ENCODE assay signal across 8 cellular contexts in the genomic region with DNA sequence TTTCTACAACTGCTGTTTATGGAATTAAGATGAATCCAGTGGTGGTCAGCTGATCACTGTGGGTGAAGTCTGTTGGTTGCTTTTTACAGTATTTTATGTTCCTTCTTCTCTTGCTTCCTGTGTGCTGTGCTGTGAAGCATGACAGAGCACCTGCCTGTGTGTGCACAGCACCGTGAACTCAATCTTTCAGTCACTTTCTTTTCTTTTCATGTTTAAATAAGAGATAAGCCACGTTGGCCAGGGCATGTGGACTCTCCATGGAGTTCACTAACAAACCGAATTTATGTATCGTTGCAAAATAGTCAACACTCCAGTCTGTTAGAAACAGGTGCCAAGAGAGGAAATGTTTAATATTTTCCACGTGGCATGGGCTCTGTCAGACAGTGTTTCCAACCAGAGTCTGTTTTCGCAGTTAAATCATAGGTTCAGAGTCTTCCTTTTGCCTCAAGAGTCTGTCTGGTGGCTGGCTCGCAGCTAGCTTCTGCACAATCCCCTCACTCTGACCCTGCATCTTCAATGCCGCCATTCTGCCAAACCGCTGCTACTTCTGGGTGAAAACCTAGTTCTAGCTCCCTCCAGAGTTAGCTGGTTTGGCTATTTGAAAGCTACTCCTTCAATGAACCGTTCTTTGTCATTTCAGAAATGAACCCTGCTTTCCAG.
DNase-seq lines count a peak whose midpoint lies in the region; ATAC-seq and TF ChIP-seq lines count a peak whose summit lies in the region.

No MANE protein-coding gene starts in this region.

- H3K27ac ChIP-seq in prostate gland: no peak overlapping the region
- no peak overlapping the region for H3K27ac ChIP-seq in endodermal cell (ENCODE audit: low read depth, low read length)
- H3K27ac ChIP-seq in SK-N-SH (ENCODE audit: low read depth in 2 of 2, low read length in 1 of 2): no peak overlapping the region

- CTCF ChIA-PET in SK-N-SH (lab: Yijun Ruan, JAX): no interaction called here

- no peaks in the 10 kb centered on the region for H3F3A ChIP-seq in SK-N-SH (replicated peaks; ENCODE audit: insufficient read depth)

- H3K4me3 ChIP-seq in prostate gland (no peak overlapping the region), endodermal cell (ENCODE audit: low read length) (no peak overlapping the region), SK-N-SH (ENCODE audit: low read depth in 2 of 2, low read length in 1 of 2) (no peak overlapping the region)

- H3K27me3 ChIP-seq in prostate gland (replicated peaks; ENCODE audit: insufficient read depth): no peaks in the 10 kb centered on the region
- H3K27me3 ChIP-seq in endodermal cell (ENCODE audit: control insufficient read depth, insufficient read depth, low read length, poor library complexity, severe bottlenecking): no peaks in the 10 kb centered on the region
- peaks cover 7% of the 10 kb centered on the region; the same call in 1 of the 2 replicates for H3K27me3 ChIP-seq in SK-N-SH (ENCODE audit: insufficient read depth)

- no peaks in the 10 kb centered on the region for H3K27me3 Mint-ChIP-seq in endodermal cell (ENCODE audit: insufficient read depth)

- H3K4me1 ChIP-seq in prostate gland (replicated peaks) (no peaks in the 10 kb centered on the region), endodermal cell (ENCODE audit: control insufficient read depth, insufficient read depth, low read length) (no peaks in the 10 kb centered on the region), SK-N-SH (ENCODE audit: control insufficient read depth in 1 of 2, insufficient read depth in 2 of 2, low read depth in 1 of 2, low read length in 1 of 2) (no peaks in the 10 kb centered on the region)

- TF ChIP-seq RAD21 in SK-N-SH (IDR thresholded peaks at IDR 0.05; ENCODE audit: low read length): no peak

- no peak for TF ChIP-seq EP300 in SK-N-SH (IDR thresholded peaks at IDR 0.05; ENCODE audit: borderline replicate concordance in 1 of 2, low read depth in 1 of 2, low read length in 1 of 2)

- no peak for TF ChIP-seq POLR2A in prostate gland (IDR thresholded peaks at IDR 0.05)

- H3K36me3 ChIP-seq in prostate gland: no peaks in the 10 kb centered on the region
- no peaks in the 10 kb centered on the region for H3K36me3 ChIP-seq in endodermal cell (ENCODE audit: control insufficient read depth, insufficient read depth, low read length)
- no peaks in the 10 kb centered on the region for H3K36me3 ChIP-seq in SK-N-SH (replicated peaks in 1 of 2; ENCODE audit: control insufficient read depth in 1 of 2, insufficient read depth in 2 of 2, low read length in 1 of 2)

- DNase-seq in NCI-H2171 treated with DMSO at 0.1 percent for 48 hours (lab: John Stamatoyannopoulos, UW): peak; percentile 68
- DNase-seq in NCI-H2171 (lab: John Stamatoyannopoulos, UW): no peak
- peak; percentile 94 for DNase-seq in NCI-H748 (lab: John Stamatoyannopoulos, UW; ENCODE audit: unreplicated experiment)
- peak; percentile 8 for DNase-seq in prostate gland (ENCODE audit: low spot score)
- no peak for DNase-seq in endodermal cell
- no peak for DNase-seq in SK-N-SH
- DNase-seq in activated T-cell treated with anti-CD3 and anti-CD28 coated beads for 4 hours: no peak

- peaks cover 29% of the 10 kb centered on the region for H3K9me3 Mint-ChIP-seq in endodermal cell

- intact Hi-C loops in prostate gland (cut with DNase I): no loop called here

- H3K4me3 Mint-ChIP-seq in endodermal cell: no peak overlapping the region

- H3K27ac Mint-ChIP-seq in endodermal cell: no peak overlapping the region

- no peaks in the 10 kb centered on the region for H3K4me1 Mint-ChIP-seq in endodermal cell

- H2AFZ ChIP-seq in SK-N-SH (ENCODE audit: low read depth): no peak overlapping the region

- peak; percentile 97 for ATAC-seq in HG03108 (IDR thresholded peaks at IDR 0.05; ENCODE audit: unreplicated experiment)

- no peaks in the 10 kb centered on the region for H4K20me1 ChIP-seq in SK-N-SH (ENCODE audit: insufficient read depth)

- H3K9me3 ChIP-seq in prostate gland (no peaks in the 10 kb centered on the region), endodermal cell (ENCODE audit: control insufficient read depth, low read length) (peaks cover 18% of the 10 kb centered on the region), SK-N-SH (no peaks in the 10 kb centered on the region)

- 32% methylated on average over 10 of the region's 10 CpGs for WGBS in prostate gland
- WGBS in endodermal cell (ENCODE audit: insufficient coverage in 1 of 2, insufficient read length in 1 of 2), 2 experiments: 89 to 92% methylated on average over 7 to 10 of the region's 10 CpGs
- 31% methylated on average over 10 of the region's 10 CpGs for whole genome bisulfite sequencing in SK-N-SH (ENCODE audit: low lambda C conversion rate)

- H3K9me2 ChIP-seq in SK-N-SH: no peaks in the 10 kb centered on the region

- H3K79me2 ChIP-seq in SK-N-SH (ENCODE audit: insufficient read depth): no peaks in the 10 kb centered on the region

- POLR2A ChIA-PET in SK-N-SH (lab: Yijun Ruan, JAX): no interaction called here

- H3K9ac ChIP-seq in endodermal cell (ENCODE audit: extremely low read depth, low read length, poor library complexity, severe bottlenecking) (no peak overlapping the region), SK-N-SH (no peak overlapping the region)

- TF ChIP-seq CTCF in prostate gland (IDR thresholded peaks at IDR 0.05) (no peak), endodermal cell (conservative IDR thresholded peaks at IDR 0.05) (no peak), SK-N-SH (IDR thresholded peaks at IDR 0.05) (no peak)

- no peak overlapping the region for H3K4me2 ChIP-seq in SK-N-SH

- peaks cover 2% of the 10 kb centered on the region for H3K36me3 Mint-ChIP-seq in endodermal cell (ENCODE audit: low read depth)

TF ChIP-seq in SK-N-SH, 30 proteins besides CTCF, POLR2A, EP300 and RAD21:
- TF ChIP-seq RXRA (IDR thresholded peaks at IDR 0.05; ENCODE audit: borderline replicate concordance, low read depth): no peak

Comparison
In these comparisons a context has a peak if more than half of its experiments do, and no peak if none do; other contexts are left out.
1. DNase-seq: peak in NCI-H2171 treated with DMSO at 0.1 percent for 48 hours (single experiment), NCI-H748 (single experiment) and prostate gland (single experiment); none in NCI-H2171 (single experiment), endodermal cell (single experiment), SK-N-SH (single experiment) and activated T-cell treated with anti-CD3 and anti-CD28 coated beads for 4 hours (single experiment).